ENCODE assay signal across 8 cellular contexts in genomic region chr12:103924761-103925641, GRCh38. TPM values are rescaled to one million over a fixed set of nuclear protein-coding genes. Genes with fewer than 3 reads are reported as not detected.
DNase-seq lines count a peak whose midpoint lies in the region; ATAC-seq and TF ChIP-seq lines count a peak whose summit lies in the region.

No MANE protein-coding gene starts in this region.

- 76 to 80% methylated on average over 9 of the region's 9 CpGs for WGBS in lower leg skin, 2 donors

- DNase-seq in AG10803 (ENCODE audit: low read depth): peak; percentile 70
- DNase-seq in SK-MEL-5 (ENCODE audit: low read depth, low spot score): peak; percentile 63
- DNase-seq in fibroblast of mammary gland (ENCODE audit: low read depth): peak; percentile 87
- DNase-seq in posterior cingulate gyrus: no peak
- DNase-seq in putamen (ENCODE audit: low spot score): no peak
- no peak for DNase-seq in lower leg skin (ENCODE audit: low spot score in 2 of 2)

- in situ Hi-C loops in SK-MEL-5 (cut with HindIII; ENCODE audit: low pct_unique_long_range_greater_than_20kb, low sequenced_read_pairs): no loop called here

- intact Hi-C loops in posterior cingulate gyrus (cut with DNase I) (no loop called here), lower leg skin (cut with DNase I; ENCODE audit: low total_unique reads) (no loop called here)

- H3K4me3 ChIP-seq in AG10803 (ENCODE audit: low read length): no peak overlapping the region
- H3K4me3 ChIP-seq in fibroblast of mammary gland (ENCODE audit: control insufficient read depth, low read depth, low read length): no peak overlapping the region
- H3K4me3 ChIP-seq in lower leg skin (ENCODE audit: low read depth, poor library complexity, severe bottlenecking): no peak overlapping the region

- TF ChIP-seq CTCF in AG10803 (conservative IDR thresholded peaks at IDR 0.05; ENCODE audit: low read length) (no peak), fibroblast of mammary gland (conservative IDR thresholded peaks at IDR 0.05; ENCODE audit: control insufficient read depth, insufficient read depth, low read depth, low read length) (no peak), lower leg skin (IDR thresholded peaks at IDR 0.05) (no peak)

- no peak for TF ChIP-seq POLR2A in lower leg skin (IDR thresholded peaks at IDR 0.05)

- ATAC-seq in GM18873 (IDR thresholded peaks at IDR 0.05; ENCODE audit: low FRiP score, unreplicated experiment) (peak; percentile 34), HG03097 (IDR thresholded peaks at IDR 0.05; ENCODE audit: low FRiP score, unreplicated experiment) (peak; percentile 36)

RNA-seq across cellular contexts. Expression of gene HSP90B1, which starts 5.2 kb away (rescaled TPM):
- total RNA-seq in SK-MEL-5 (2014; rRNA removed; shearing (Covaris generic)): 982 and 1,069 TPM in 2 replicates
- polyA plus RNA-seq in SK-MEL-5 (2015; cell fraction: cytosol; rRNA removed): 962 and 1,044 TPM in 2 replicates
- 1,147 and 1,501 TPM in 2 replicates for polyA plus RNA-seq in SK-MEL-5 (2015; cell fraction: nucleus; rRNA removed)
- 100 to 1,000 TPM in 3 of 4 donors, 10 to 100 TPM in 1; 98.4 to 168 (median 135) TPM for total RNA-seq in lower leg skin

RNA-seq across cellular contexts. Expression of gene TDG, which starts 40.7 kb away (rescaled TPM):
- 28.5 and 29.0 TPM in 2 replicates for total RNA-seq in SK-MEL-5 (2014; rRNA removed; shearing (Covaris generic))
- 18.4 and 23.8 TPM in 2 replicates for polyA plus RNA-seq in SK-MEL-5 (2015; cell fraction: cytosol; rRNA removed)
- polyA plus RNA-seq in SK-MEL-5 (2015; cell fraction: nucleus; rRNA removed): 51.8 and 67.4 TPM in 2 replicates
- 10 to 100 TPM; 18.9 to 24.3 (median 21.1) TPM for total RNA-seq in lower leg skin

Comparison
In these comparisons a context has a peak if more than half of its experiments do, and no peak if none do; other contexts are left out.
1. DNase-seq: peak in AG10803 (single experiment), SK-MEL-5 (single experiment) and fibroblast of mammary gland (single experiment); none in posterior cingulate gyrus (0 of 10), putamen (single experiment) and lower leg skin (0 of 2).